9 cellular contexts compared by ENCODE assay signal in the genomic region with DNA sequence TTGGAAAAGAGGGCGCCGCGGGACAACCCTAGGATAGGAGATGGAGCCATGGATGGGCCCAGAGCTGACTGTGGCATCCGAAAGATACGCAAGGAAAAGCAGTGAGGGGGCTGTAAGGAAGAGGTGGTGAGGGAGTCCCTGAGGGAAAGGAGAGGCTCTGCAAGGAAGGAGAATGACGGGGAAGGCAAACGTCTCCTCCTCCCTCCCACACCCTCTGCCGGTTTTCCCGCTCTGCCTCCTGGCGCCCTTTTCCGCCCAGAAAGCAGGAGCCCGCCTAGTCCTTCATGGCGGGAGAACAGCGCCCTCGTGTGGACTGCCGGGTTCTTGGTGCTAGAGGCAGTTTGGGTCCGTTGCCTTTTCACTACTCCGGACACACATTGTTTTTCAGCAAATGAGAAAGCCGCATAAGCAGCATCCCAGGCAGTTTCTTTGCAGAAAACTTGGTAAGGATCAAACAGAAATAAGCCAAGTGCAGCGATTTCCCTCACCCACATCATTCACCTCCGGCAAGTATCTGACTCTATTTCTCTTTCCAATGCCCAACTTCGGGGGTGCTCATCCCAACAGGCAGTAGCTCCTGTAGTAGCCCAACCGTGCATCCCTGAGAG.
DNase-seq lines count a peak whose midpoint lies in the region; ATAC-seq and TF ChIP-seq lines count a peak whose summit lies in the region.
"Had no signal": no experiment of that assay in that cellular context is flagged by ENCODE, and none has a peak within 500 bp of the region (broad histone marks: within the 10 kb centered on the region; RNA-seq: fewer than 3 reads in every experiment).

No MANE protein-coding gene starts in this region.

- H3K4me3 ChIP-seq in dorsolateral prefrontal cortex (no peak overlapping the region), lower leg skin (ENCODE audit: low read depth, poor library complexity, severe bottlenecking) (no peak overlapping the region)

- H3K27me3 ChIP-seq in CD4-positive, alpha-beta T cell (ENCODE audit: control insufficient read depth, insufficient read depth, low read length) = peaks cover 10% of the 10 kb centered on the region
- peaks cover 0 to 21% (median 0%) of the 10 kb centered on the region in 45 donors for H3K27me3 ChIP-seq in dorsolateral prefrontal cortex

- no peaks in the 10 kb centered on the region for H3K9me3 ChIP-seq in CD4-positive, alpha-beta T cell (ENCODE audit: control insufficient read depth, low read length)

- CTCF ChIA-PET in CD4-positive, alpha-beta T cell (lab: Charles Lee) = no interaction called here
- CTCF ChIA-PET in activated CD4-positive, alpha-beta T cell treated with anti-CD3 and anti-CD28 coated beads, Interleukin-2, amount 10 ng/mL, durations not matched to agents 7 days and 5 days (lab: Charles Lee) = interaction anchor here (0.8 to 1.6 kb wide), 4 partner anchors 12 to 109 kb away, joined by 3 to 5 read pairs (median 3); no protein-coding TSS in a partner anchor

- WGBS in lower leg skin, 2 donors = 29 to 30% methylated on average over 23 of the region's 23 CpGs

- no peak overlapping the region for H3K27ac Mint-ChIP-seq in CD4-positive, alpha-beta T cell
- no peak overlapping the region for H3K27ac Mint-ChIP-seq in activated CD4-positive, alpha-beta T cell treated with anti-CD3 and anti-CD28 coated beads, Interleukin-2, amount 10 ng/mL, durations not matched to agents 7 days and 5 days
- H3K27ac Mint-ChIP-seq: T-helper 1 cell treated with Interleukin-12 subunit alpha and Interleukin-12 subunit beta and Interleukin-4 antibody, amounts not matched to agents 30 μg/mL and 1 μg/mL, for 36 hours had no signal

- POLR2A ChIA-PET in CD4-positive, alpha-beta T cell (lab: Charles Lee) = no interaction called here
- POLR2A ChIA-PET in activated CD4-positive, alpha-beta T cell treated with anti-CD3 and anti-CD28 coated beads, Interleukin-2, amount 10 ng/mL, durations not matched to agents 7 days and 5 days (lab: Charles Lee) = no interaction called here

- H3K27ac ChIP-seq in CD4-positive, alpha-beta T cell (ENCODE audit: low read depth, low read length) = no peak overlapping the region
- H3K27ac ChIP-seq in dorsolateral prefrontal cortex = no peak overlapping the region

- DNase-seq in CD4-positive, alpha-beta T cell = peak; percentile 23 to 58 (median 37)
- DNase-seq in NCI-H1048 (lab: John Stamatoyannopoulos, UW) (peak; percentile 38), dorsolateral prefrontal cortex (peak; percentile 18 to 79 (median 65)), lower leg skin (ENCODE audit: low spot score in 2 of 2) (peak; percentile 75 to 95), NCI-H2029 treated with DMSO at 0.1 percent for 48 hours (lab: John Stamatoyannopoulos, UW) (no peak)
- peak; percentile 70 for DNase-seq in activated CD4-positive, alpha-beta T cell treated with anti-CD3 and anti-CD28 coated beads, Interleukin-2, amount 10 ng/mL, durations not matched to agents 7 days and 5 days
- DNase-seq in stimulated activated CD4-positive, alpha-beta T cell treated with anti-CD3 and anti-CD28 coated beads, Interleukin-4, amount 100 ng/mL, for 48 hours (ENCODE audit: low read depth in 2 of 2) = peak; percentile 73

- intact Hi-C loops in CD4-positive, alpha-beta T cell (cut with DNase I, micrococcal nuclease) = loop anchor here in 1 of 2 experiments (1.0 kb wide), 1 partner anchor 1560 kb away; no protein-coding TSS in a partner anchor
- intact Hi-C loops in dorsolateral prefrontal cortex (cut with DNase I) (loop anchor here (2.0 to 10.0 kb wide), 2 partner anchors 117 to 121 kb away; no protein-coding TSS in a partner anchor), lower leg skin (cut with DNase I; ENCODE audit: low total_unique reads) (loop anchor here (10.0 kb wide), 1 partner anchor 121 kb away; no protein-coding TSS in a partner anchor)

- H3K36me3 Mint-ChIP-seq in CD4-positive, alpha-beta T cell (ENCODE audit: low read depth) = no peaks in the 10 kb centered on the region
- H3K36me3 Mint-ChIP-seq in activated CD4-positive, alpha-beta T cell treated with anti-CD3 and anti-CD28 coated beads, Interleukin-2, amount 10 ng/mL, durations not matched to agents 7 days and 5 days (ENCODE audit: low read depth) = no peaks in the 10 kb centered on the region

- ATAC-seq in CD4-positive, alpha-beta T cell (ENCODE audit: poor library complexity) = no peak
- peak; percentile 71 for ATAC-seq in GM21619 (IDR thresholded peaks at IDR 0.05; ENCODE audit: unreplicated experiment)

- H3K9me3 Mint-ChIP-seq in CD4-positive, alpha-beta T cell = no peaks in the 10 kb centered on the region
- no peaks in the 10 kb centered on the region for H3K9me3 Mint-ChIP-seq in activated CD4-positive, alpha-beta T cell treated with anti-CD3 and anti-CD28 coated beads, Interleukin-2, amount 10 ng/mL, durations not matched to agents 7 days and 5 days
- H3K9me3 Mint-ChIP-seq: T-helper 1 cell treated with Interleukin-12 subunit alpha and Interleukin-12 subunit beta and Interleukin-4 antibody, amounts not matched to agents 30 μg/mL and 1 μg/mL, for 36 hours had no signal

- H3K4me3 Mint-ChIP-seq in CD4-positive, alpha-beta T cell = no peak overlapping the region
- no peak overlapping the region for H3K4me3 Mint-ChIP-seq in activated CD4-positive, alpha-beta T cell treated with anti-CD3 and anti-CD28 coated beads, Interleukin-2, amount 10 ng/mL, durations not matched to agents 7 days and 5 days
- H3K4me3 Mint-ChIP-seq: T-helper 1 cell treated with Interleukin-12 subunit alpha and Interleukin-12 subunit beta and Interleukin-4 antibody, amounts not matched to agents 30 μg/mL and 1 μg/mL, for 36 hours had no signal

- H3K27me3 Mint-ChIP-seq in CD4-positive, alpha-beta T cell = peaks cover 44% of the 10 kb centered on the region
- peaks cover 10% of the 10 kb centered on the region for H3K27me3 Mint-ChIP-seq in activated CD4-positive, alpha-beta T cell treated with anti-CD3 and anti-CD28 coated beads, Interleukin-2, amount 10 ng/mL, durations not matched to agents 7 days and 5 days

- no peak for TF ChIP-seq POLR2A in lower leg skin (IDR thresholded peaks at IDR 0.05)

- no peaks in the 10 kb centered on the region for H3K4me1 Mint-ChIP-seq in CD4-positive, alpha-beta T cell (ENCODE audit: low read depth)
- no peaks in the 10 kb centered on the region for H3K4me1 Mint-ChIP-seq in activated CD4-positive, alpha-beta T cell treated with anti-CD3 and anti-CD28 coated beads, Interleukin-2, amount 10 ng/mL, durations not matched to agents 7 days and 5 days

- TF ChIP-seq CTCF in CD4-positive, alpha-beta T cell (IDR thresholded peaks at IDR 0.05) = peak; percentile 62
- peak; percentile 49 to 90 (median 79) for TF ChIP-seq CTCF in dorsolateral prefrontal cortex (IDR thresholded peaks at IDR 0.05 in 54 of 56, conservative IDR thresholded peaks at IDR 0.05 in 2 of 56; ENCODE audit: low read depth in 1 of 56, partially characterized antibody in 56 of 56)
- peak in 1 of 3 donors; percentile 71 for TF ChIP-seq CTCF in lower leg skin (IDR thresholded peaks at IDR 0.05)
